ENCODE assay signal across 8 cellular contexts in genomic region chr3:142857056-142857455, GRCh38. TPM values are rescaled to one million over a fixed set of nuclear protein-coding genes. Genes with fewer than 3 reads are reported as not detected.
A peak's percentile ranks its signal among the peaks of the same experiment; 100 is the strongest.
DNase-seq lines count a peak whose midpoint lies in the region; ATAC-seq and TF ChIP-seq lines count a peak whose summit lies in the region.
"Had no signal": no experiment of that assay in that cellular context is flagged by ENCODE, and none has a peak within 500 bp of the region (broad histone marks: within the 10 kb centered on the region; RNA-seq: fewer than 3 reads in every experiment).

No MANE protein-coding gene starts in this region.

- H2AFZ ChIP-seq in GM23248: no peak overlapping the region

- TF ChIP-seq CTCF in epithelial cell of esophagus (IDR thresholded peaks at IDR 0.05; ENCODE audit: insufficient read depth, low read depth, low read length, missing control alignments): peak; percentile 52
- TF ChIP-seq CTCF in sigmoid colon (IDR thresholded peaks at IDR 0.05): no peak

- H3K9me3 ChIP-seq in GM23248 (ENCODE audit: low read depth) (no peaks in the 10 kb centered on the region), sigmoid colon (no peaks in the 10 kb centered on the region)

- DNase-seq in GM23248 (peak; percentile 22), NCI-H460 (ENCODE audit: extremely low read depth, low read depth) (peak; percentile 31), epithelial cell of esophagus (ENCODE audit: low read depth) (peak; percentile 60), posterior cingulate gyrus (peak in 8 of 10 donors; percentile 43 to 94 (median 68)), sigmoid colon (no peak)
- DNase-seq in effector CD8-positive, alpha-beta T cell (lab: John Stamatoyannopoulos, UW): no peak
- DNase-seq: activated CD4-positive, CD25-positive, alpha-beta regulatory T cell had no signal

- intact Hi-C loops in posterior cingulate gyrus (cut with DNase I) (no loop called here), sigmoid colon (cut with DNase I) (no loop called here)

- H4K20me1 ChIP-seq in GM23248 (ENCODE audit: insufficient read depth): no peaks in the 10 kb centered on the region

- 0 out of 2 replicates have a peak, but pooled peaks cover 4% of the 10 kb centered on the region for H3F3A ChIP-seq in GM23248 (ENCODE audit: insufficient read depth)

- no peaks in the 10 kb centered on the region for H3K9me2 ChIP-seq in GM23248 (ENCODE audit: insufficient read depth)

- peaks cover 17% of the 10 kb centered on the region for H3K4me1 ChIP-seq in GM23248 (ENCODE audit: insufficient read depth)
- H3K4me1 ChIP-seq in sigmoid colon: no peaks in the 10 kb centered on the region

- no peak for TF ChIP-seq POLR2A in sigmoid colon (IDR thresholded peaks at IDR 0.05)

- TF ChIP-seq EP300 in sigmoid colon (IDR thresholded peaks at IDR 0.05): no peak

- H3K79me2 ChIP-seq in GM23248 (ENCODE audit: insufficient read depth): no peaks in the 10 kb centered on the region

- ATAC-seq in GM21423 (IDR thresholded peaks at IDR 0.05; ENCODE audit: unreplicated experiment): no peak

- WGBS in GM23248 (ENCODE audit: low coverage in 1 of 2, low lambda C conversion rate in 2 of 2, missing lambda C conversion rate in 2 of 2), 2 experiments: 73 to 83% methylated on average over 6 of the region's 6 CpGs
- WGBS in sigmoid colon, 2 donors: 31 to 71% methylated on average over 6 of the region's 6 CpGs

- in situ Hi-C loops in GM23248 (cut with MboI): no loop called here

- H3K4me3 ChIP-seq in GM23248 (no peak overlapping the region), epithelial cell of esophagus (ENCODE audit: low read length) (no peak overlapping the region), sigmoid colon (no peak overlapping the region)

- no peak overlapping the region for H3K4me2 ChIP-seq in GM23248 (ENCODE audit: unreplicated experiment)

- H3K27ac ChIP-seq in GM23248: no peak overlapping the region
- no peak overlapping the region for H3K27ac ChIP-seq in sigmoid colon

- H3K36me3 ChIP-seq in GM23248 (ENCODE audit: low read depth): no peaks in the 10 kb centered on the region
- H3K36me3 ChIP-seq in sigmoid colon: no peaks in the 10 kb centered on the region

- no peaks in the 10 kb centered on the region for H3K27me3 ChIP-seq in GM23248 (replicated peaks; ENCODE audit: insufficient read depth)
- no peaks in the 10 kb centered on the region for H3K27me3 ChIP-seq in sigmoid colon

- H3K9ac ChIP-seq in GM23248: no peak overlapping the region

RNA-seq across cellular contexts. Expression of gene PCOLCE2, which starts 31.8 kb away (rescaled TPM):
- 46.4 and 69.2 TPM in 2 replicates for total RNA-seq in GM23248 (2014; rRNA removed; shearing (Covaris generic))
- polyA plus RNA-seq in GM23248 (2016; fragmentation: Nextera tagmentation; extraction: Ambion mirVana) (45.4 and 48.5 TPM in 2 replicates), sigmoid colon (10 to 100 TPM in 1 of 3 donors, 1 to 10 TPM in 1, not detected in 1; 3.6 to 13.2 TPM)
- 19.2 and 20.8 TPM in 2 replicates for total RNA-seq in NCI-H460 (2014; rRNA removed; shearing (Covaris generic))
- 33.8 and 43.0 TPM in 2 replicates for polyA plus RNA-seq in NCI-H460 (2014; cell fraction: nucleus; rRNA removed)
- 10 to 100 TPM in 3 of 4 donors, 1 to 10 TPM in 1; 7.7 to 33.9 (median 21.2) TPM for total RNA-seq in sigmoid colon

Comparison
In these comparisons a context has a peak if more than half of its experiments do, and no peak if none do; other contexts are left out.
1. DNase-seq: peak in GM23248 (single experiment), NCI-H460 (single experiment), epithelial cell of esophagus (single experiment) and posterior cingulate gyrus (8 of 10); none in sigmoid colon (single experiment) and effector CD8-positive, alpha-beta T cell (single experiment).